ENCODE assay signal across 22 cellular contexts in the genomic region with DNA sequence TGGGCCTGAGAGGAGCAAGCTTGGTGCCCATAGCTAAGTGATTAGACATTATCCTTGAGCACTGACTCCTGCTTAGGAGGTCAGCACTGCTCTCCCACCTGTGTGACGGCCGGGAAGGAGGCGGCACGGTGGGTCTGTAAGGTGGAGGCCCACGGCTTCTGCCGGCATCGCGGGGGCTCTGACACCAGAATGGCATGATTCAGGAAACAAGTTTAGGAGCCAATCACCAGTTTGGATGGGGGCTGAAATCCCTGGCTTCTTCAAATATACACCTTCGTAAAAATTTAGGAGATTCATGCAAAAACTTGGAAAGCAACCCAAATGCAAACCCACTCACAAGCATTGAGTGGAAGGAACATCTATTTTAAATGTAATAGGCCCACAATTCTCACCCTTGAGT.
"Had no signal": no experiment of that assay in that cellular context is flagged by ENCODE, and none has a peak within 500 bp of the region (broad histone marks: within the 10 kb centered on the region; RNA-seq: fewer than 3 reads in every experiment).

No MANE protein-coding gene starts in this region.

- H3K27me3 ChIP-seq: esophagus muscularis mucosa, foreskin keratinocyte had no signal

- H3K4me3 ChIP-seq: coronary artery, dorsolateral prefrontal cortex, esophagus muscularis mucosa, gastroesophageal sphincter, heart right ventricle, lower lobe of right lung, mucosa of descending colon had no signal

- H3K36me3 ChIP-seq: esophagus muscularis mucosa, gastroesophageal sphincter, heart right ventricle, lower lobe of right lung had no signal

- ATAC-seq: foreskin keratinocyte, gastroesophageal sphincter, heart right ventricle, left colon, left lobe of liver, left ventricle myocardium superior, lower lobe of right lung, mucosa of descending colon had no signal

- DNase-seq: dermis blood vessel endothelial cell; effector CD4-positive, alpha-beta T cell; effector memory CD4-positive, alpha-beta T cell; foreskin keratinocyte; heart right ventricle; hippocampal formation; islet precursor cell; kidney; kidney glomerular epithelial cell; left colon; left ventricle myocardium superior; lower lobe of right lung; mesenchymal stem cell; mucosa of descending colon had no signal

- H3K9me3 ChIP-seq: esophagus muscularis mucosa, gastroesophageal sphincter, heart right ventricle, lower lobe of right lung, mucosa of descending colon had no signal

- FAIRE-seq: colon, endothelial cell of umbilical vein, frontal cortex, kidney had no signal

- H3K4me1 ChIP-seq: esophagus muscularis mucosa, foreskin keratinocyte, gastroesophageal sphincter, heart right ventricle, lower lobe of right lung had no signal

- H3K27ac ChIP-seq: coronary artery, esophagus muscularis mucosa, foreskin keratinocyte, gastroesophageal sphincter, heart right ventricle, lower lobe of right lung had no signal
